In genomic region chr18:35497334-35498197, GRCh38 we compare ENCODE assay signal across 1 cellular context.
A peak's percentile ranks its signal among the peaks of the same experiment; 100 is the strongest.
TF ChIP-seq lines count a peak whose summit lies in the region.

Gene INO80C, minus strand, starts transcription at chr18:35497960. Its CDS starts 86 bp downstream, at chr18:35497874.

TF ChIP-seq in HepG2, 621 proteins besides CTCF, POLR2A, EP300 and RAD21 (continued from another document and continues in another):
- TF ChIP-seq, protein P1, sequence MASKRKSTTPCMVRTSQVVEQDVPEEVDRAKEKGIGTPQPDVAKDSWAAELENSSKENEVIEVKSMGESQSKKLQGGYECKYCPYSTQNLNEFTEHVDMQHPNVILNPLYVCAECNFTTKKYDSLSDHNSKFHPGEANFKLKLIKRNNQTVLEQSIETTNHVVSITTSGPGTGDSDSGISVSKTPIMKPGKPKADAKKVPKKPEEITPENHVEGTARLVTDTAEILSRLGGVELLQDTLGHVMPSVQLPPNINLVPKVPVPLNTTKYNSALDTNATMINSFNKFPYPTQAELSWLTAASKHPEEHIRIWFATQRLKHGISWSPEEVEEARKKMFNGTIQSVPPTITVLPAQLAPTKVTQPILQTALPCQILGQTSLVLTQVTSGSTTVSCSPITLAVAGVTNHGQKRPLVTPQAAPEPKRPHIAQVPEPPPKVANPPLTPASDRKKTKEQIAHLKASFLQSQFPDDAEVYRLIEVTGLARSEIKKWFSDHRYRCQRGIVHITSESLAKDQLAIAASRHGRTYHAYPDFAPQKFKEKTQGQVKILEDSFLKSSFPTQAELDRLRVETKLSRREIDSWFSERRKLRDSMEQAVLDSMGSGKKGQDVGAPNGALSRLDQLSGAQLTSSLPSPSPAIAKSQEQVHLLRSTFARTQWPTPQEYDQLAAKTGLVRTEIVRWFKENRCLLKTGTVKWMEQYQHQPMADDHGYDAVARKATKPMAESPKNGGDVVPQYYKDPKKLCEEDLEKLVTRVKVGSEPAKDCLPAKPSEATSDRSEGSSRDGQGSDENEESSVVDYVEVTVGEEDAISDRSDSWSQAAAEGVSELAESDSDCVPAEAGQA (IDR thresholded peaks at IDR 0.05; ENCODE audit: low read depth), result peak; percentile 53; the same call in 1 of the 2 replicates
- TF ChIP-seq, protein P1 (CRISPR knock-in tag; IDR thresholded peaks at IDR 0.05; ENCODE audit: borderline replicate concordance), result no peak
- TF ChIP-seq CBX5 (CRISPR knock-in tag; IDR thresholded peaks at IDR 0.05; ENCODE audit: borderline replicate concordance) (peak; percentile 88; the same call in 1 of the 2 replicates), NFYB (CRISPR knock-in tag; IDR thresholded peaks at IDR 0.05) (no peak), ZNF660 (CRISPR knock-in tag; IDR thresholded peaks at IDR 0.05; ENCODE audit: borderline replicate concordance, low read depth) (no peak), ZNF512 (CRISPR knock-in tag; IDR thresholded peaks at IDR 0.05) (0 out of 2 replicates have a peak, but pooled peaks have one; percentile 40), DNMT3B (CRISPR knock-in tag; conservative IDR thresholded peaks at IDR 0.05) (peak; percentile 75; the same call in 1 of the 2 replicates), ZFP1 (CRISPR knock-in tag; IDR thresholded peaks at IDR 0.05) (peak; percentile 76; the same call in 1 of the 2 replicates), ZNF296 (CRISPR knock-in tag; conservative IDR thresholded peaks at IDR 0.05) (no peak), MAZ (IDR thresholded peaks at IDR 0.05; ENCODE audit: borderline replicate concordance, low read depth, low read length) (peak; percentile 79), MAZ (CRISPR knock-in tag; IDR thresholded peaks at IDR 0.05; ENCODE audit: low read depth) (peak; percentile 76; the same call in 1 of the 2 replicates), ZNF224 (CRISPR knock-in tag; IDR thresholded peaks at IDR 0.05) (peak; percentile 86; the same call in 1 of the 2 replicates), IRX3 (CRISPR knock-in tag; IDR thresholded peaks at IDR 0.05; ENCODE audit: borderline replicate concordance, low read depth) (peak; percentile 58; the same call in 1 of the 2 replicates), RARA (CRISPR knock-in tag; IDR thresholded peaks at IDR 0.05) (0 out of 2 replicates have a peak, but pooled peaks have one; percentile 30), ZNF432 (CRISPR knock-in tag; IDR thresholded peaks at IDR 0.05; ENCODE audit: borderline replicate concordance) (no peak), MTF2 (CRISPR knock-in tag; IDR thresholded peaks at IDR 0.05; ENCODE audit: borderline replicate concordance) (no peak; the same call in 1 of the 2 replicates), ZNF790 (CRISPR knock-in tag; IDR thresholded peaks at IDR 0.05; ENCODE audit: borderline replicate concordance) (peak; percentile 77), NCOR1 (IDR thresholded peaks at IDR 0.05; ENCODE audit: borderline replicate concordance, low read length) (no peak; the same call in 1 of the 2 replicates), RNF2 (conservative IDR thresholded peaks at IDR 0.05; ENCODE audit: low read depth) (peak; percentile 85), E2F5 (CRISPR knock-in tag; conservative IDR thresholded peaks at IDR 0.05) (no peak), ZNF138 (CRISPR knock-in tag; IDR thresholded peaks at IDR 0.05; ENCODE audit: low read depth) (no peak; the same call in 1 of the 2 replicates), ZNF879 (CRISPR knock-in tag; IDR thresholded peaks at IDR 0.05) (peak; percentile 85), HNRNPUL1 (IDR thresholded peaks at IDR 0.05; ENCODE audit: low read depth, low read length) (no peak), ZNF350 (CRISPR knock-in tag; IDR thresholded peaks at IDR 0.05; ENCODE audit: borderline replicate concordance, low read depth) (peak; percentile 99), ATF1 (CRISPR knock-in tag; IDR thresholded peaks at IDR 0.05) (peak; percentile 52; the same call in 1 of the 2 replicates), NFKBIZ (CRISPR knock-in tag; IDR thresholded peaks at IDR 0.05) (0 out of 2 replicates have a peak, but pooled peaks have one; percentile 70), SOX13 (IDR thresholded peaks at IDR 0.05) (no peak), SOX13 (CRISPR knock-in tag; conservative IDR thresholded peaks at IDR 0.05 in 1 of 2, IDR thresholded peaks at IDR 0.05 in 1 of 2) (peak in 1 of 2 experiments; percentile 40; a peak in 1 of 4 replicates), RNF219 (CRISPR knock-in tag; IDR thresholded peaks at IDR 0.05) (0 out of 2 replicates have a peak, but pooled peaks have one; percentile 53), ZNF501 (CRISPR knock-in tag; IDR thresholded peaks at IDR 0.05) (peak; percentile 71; the same call in 1 of the 2 replicates), ZSCAN31 (CRISPR knock-in tag; IDR thresholded peaks at IDR 0.05; ENCODE audit: low read depth) (peak; percentile 56), PHB2 (IDR thresholded peaks at IDR 0.05; ENCODE audit: partially characterized antibody) (no peak), KLF15 (CRISPR knock-in tag; IDR thresholded peaks at IDR 0.05; ENCODE audit: borderline replicate concordance) (no peak), NFE2L2 (IDR thresholded peaks at IDR 0.05; ENCODE audit: low read length) (no peak), NBN (conservative IDR thresholded peaks at IDR 0.05) (no peak), WIZ (CRISPR knock-in tag; IDR thresholded peaks at IDR 0.05) (peak; percentile 47; the same call in 1 of the 2 replicates), RARG (CRISPR knock-in tag; IDR thresholded peaks at IDR 0.05; ENCODE audit: low read depth) (no peak), ZNF720 (CRISPR knock-in tag; IDR thresholded peaks at IDR 0.05) (peak; percentile 89; the same call in 1 of the 2 replicates)
- TF ChIP-seq, protein P2, sequence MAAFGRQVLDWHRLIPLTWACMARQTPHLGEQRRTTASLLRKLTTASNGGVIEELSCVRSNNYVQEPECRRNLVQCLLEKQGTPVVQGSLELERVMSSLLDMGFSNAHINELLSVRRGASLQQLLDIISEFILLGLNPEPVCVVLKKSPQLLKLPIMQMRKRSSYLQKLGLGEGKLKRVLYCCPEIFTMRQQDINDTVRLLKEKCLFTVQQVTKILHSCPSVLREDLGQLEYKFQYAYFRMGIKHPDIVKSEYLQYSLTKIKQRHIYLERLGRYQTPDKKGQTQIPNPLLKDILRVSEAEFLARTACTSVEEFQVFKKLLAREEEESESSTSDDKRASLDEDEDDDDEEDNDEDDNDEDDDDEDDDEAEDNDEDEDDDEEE (CRISPR knock-in tag; IDR thresholded peaks at IDR 0.05), result peak; percentile 88; the same call in 1 of the 2 replicates
- TF ChIP-seq, protein P3, sequence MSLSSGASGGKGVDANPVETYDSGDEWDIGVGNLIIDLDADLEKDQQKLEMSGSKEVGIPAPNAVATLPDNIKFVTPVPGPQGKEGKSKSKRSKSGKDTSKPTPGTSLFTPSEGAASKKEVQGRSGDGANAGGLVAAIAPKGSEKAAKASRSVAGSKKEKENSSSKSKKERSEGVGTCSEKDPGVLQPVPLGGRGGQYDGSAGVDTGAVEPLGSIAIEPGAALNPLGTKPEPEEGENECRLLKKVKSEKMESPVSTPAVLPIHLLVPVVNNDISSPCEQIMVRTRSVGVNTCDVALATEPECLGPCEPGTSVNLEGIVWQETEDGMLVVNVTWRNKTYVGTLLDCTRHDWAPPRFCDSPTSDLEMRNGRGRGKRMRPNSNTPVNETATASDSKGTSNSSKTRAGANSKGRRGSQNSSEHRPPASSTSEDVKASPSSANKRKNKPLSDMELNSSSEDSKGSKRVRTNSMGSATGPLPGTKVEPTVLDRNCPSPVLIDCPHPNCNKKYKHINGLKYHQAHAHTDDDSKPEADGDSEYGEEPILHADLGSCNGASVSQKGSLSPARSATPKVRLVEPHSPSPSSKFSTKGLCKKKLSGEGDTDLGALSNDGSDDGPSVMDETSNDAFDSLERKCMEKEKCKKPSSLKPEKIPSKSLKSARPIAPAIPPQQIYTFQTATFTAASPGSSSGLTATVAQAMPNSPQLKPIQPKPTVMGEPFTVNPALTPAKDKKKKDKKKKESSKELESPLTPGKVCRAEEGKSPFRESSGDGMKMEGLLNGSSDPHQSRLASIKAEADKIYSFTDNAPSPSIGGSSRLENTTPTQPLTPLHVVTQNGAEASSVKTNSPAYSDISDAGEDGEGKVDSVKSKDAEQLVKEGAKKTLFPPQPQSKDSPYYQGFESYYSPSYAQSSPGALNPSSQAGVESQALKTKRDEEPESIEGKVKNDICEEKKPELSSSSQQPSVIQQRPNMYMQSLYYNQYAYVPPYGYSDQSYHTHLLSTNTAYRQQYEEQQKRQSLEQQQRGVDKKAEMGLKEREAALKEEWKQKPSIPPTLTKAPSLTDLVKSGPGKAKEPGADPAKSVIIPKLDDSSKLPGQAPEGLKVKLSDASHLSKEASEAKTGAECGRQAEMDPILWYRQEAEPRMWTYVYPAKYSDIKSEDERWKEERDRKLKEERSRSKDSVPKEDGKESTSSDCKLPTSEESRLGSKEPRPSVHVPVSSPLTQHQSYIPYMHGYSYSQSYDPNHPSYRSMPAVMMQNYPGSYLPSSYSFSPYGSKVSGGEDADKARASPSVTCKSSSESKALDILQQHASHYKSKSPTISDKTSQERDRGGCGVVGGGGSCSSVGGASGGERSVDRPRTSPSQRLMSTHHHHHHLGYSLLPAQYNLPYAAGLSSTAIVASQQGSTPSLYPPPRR (CRISPR knock-in tag; IDR thresholded peaks at IDR 0.05; ENCODE audit: borderline replicate concordance), result peak; percentile 57; the same call in 1 of the 2 replicates
